In the genomic region with DNA sequence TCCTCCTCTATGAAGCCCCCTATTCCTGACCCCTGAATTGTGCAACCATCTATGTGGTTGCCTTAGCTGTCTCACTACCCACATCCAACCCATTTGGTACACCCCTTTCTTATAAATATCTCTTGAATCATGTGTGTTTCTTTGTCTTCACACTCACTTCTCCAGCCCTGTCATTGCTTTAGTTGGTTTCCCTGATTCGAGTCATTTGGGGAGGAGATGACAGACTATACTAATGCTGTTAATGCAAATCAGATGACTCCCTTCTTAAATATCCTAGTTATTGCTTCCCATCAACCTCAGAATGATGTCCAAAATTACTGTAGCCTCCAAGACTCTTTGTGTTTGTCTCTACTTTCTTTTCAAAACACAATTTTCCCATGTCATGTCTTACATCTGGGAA, we compare ENCODE assay signal across 20 cellular contexts. TPM values are rescaled to one million over a fixed set of nuclear protein-coding genes. Genes with fewer than 3 reads are reported as not detected.
DNase-seq lines count a peak whose midpoint lies in the region; ATAC-seq, FAIRE-seq and TF ChIP-seq lines count a peak whose summit lies in the region.
"Had no signal": no experiment of that assay in that cellular context is flagged by ENCODE, and none has a peak within 500 bp of the region (broad histone marks: within the 10 kb centered on the region; RNA-seq: fewer than 3 reads in every experiment).

No MANE protein-coding gene starts in this region.

- H3K4me3 Mint-ChIP-seq in activated CD4-positive, alpha-beta T cell treated with anti-CD3 and anti-CD28 coated beads for 36 hours, result no peak overlapping the region
- H3K4me3 Mint-ChIP-seq in stimulated activated effector memory CD8-positive, alpha-beta T cell treated with anti-CD3 and anti-CD28 coated beads, Interleukin-12 subunit alpha, Interleukin-12 subunit beta, amount 100 ng/mL, for 72 hours, result no peak overlapping the region
- H3K4me3 Mint-ChIP-seq: CD4-positive, alpha-beta T cell; H9 had no signal

- POLR2A ChIA-PET in activated CD4-positive, alpha-beta T cell treated with anti-CD3 and anti-CD28 coated beads for 36 hours (lab: Charles Lee), result no interaction called here
- POLR2A ChIA-PET in HepG2 (lab: Yijun Ruan, JAX), result no interaction called here

- 0% methylated on average over 1 of the region's 1 CpG for WGBS in HepG2 (ENCODE audit: low lambda C conversion rate)
- WGBS in right lobe of liver (ENCODE audit: insufficient coverage, low coverage, low lambda C conversion rate, missing lambda C conversion rate), result 36% methylated on average over 1 of the region's 1 CpG

- in situ Hi-C loops in HepG2 (cut with HindIII; ENCODE audit: extremely low pct_ligation_motif_present, low pct_unique_long_range_greater_than_20kb), result no loop called here

- H3K9me3 ChIP-seq in HepG2 (ENCODE audit: low read length) (no peaks in the 10 kb centered on the region), right lobe of liver (no peaks in the 10 kb centered on the region)

- TF ChIP-seq RAD21 in HepG2 (CRISPR knock-in tag; IDR thresholded peaks at IDR 0.05), result no peak

- no peak overlapping the region for H3K4me2 ChIP-seq in HepG2 (ENCODE audit: low read depth, low read length)

- H3K27me3 Mint-ChIP-seq in activated CD4-positive, alpha-beta T cell treated with anti-CD3 and anti-CD28 coated beads for 36 hours, result peaks cover 15% of the 10 kb centered on the region

- H3K27me3 ChIP-seq in HepG2 (ENCODE audit: control insufficient read depth in 1 of 2, insufficient read depth in 2 of 2, low read length in 2 of 2) (0 out of 5 replicates have a peak, but pooled peaks cover 0 to 6% of the 10 kb centered on the region in 2 experiments), right lobe of liver (no peaks in the 10 kb centered on the region)

- CTCF ChIA-PET in activated CD4-positive, alpha-beta T cell treated with anti-CD3 and anti-CD28 coated beads for 36 hours (lab: Charles Lee), result interaction anchor here (0.6 to 0.7 kb wide), 2 partner anchors 156 to 414 kb away, joined by 3 read pairs; no protein-coding TSS in a partner anchor
- CTCF ChIA-PET in HepG2 (lab: Yijun Ruan, JAX; ENCODE audit: low intra/inter-chr PET ratio, low total read pairs), result no interaction called here

- H4K20me1 ChIP-seq in HepG2 (ENCODE audit: insufficient read depth, low read length), result no peaks in the 10 kb centered on the region

- no peak for TF ChIP-seq CTCF in HepG2 (CRISPR knock-in tag; IDR thresholded peaks at IDR 0.05)
- TF ChIP-seq CTCF in right lobe of liver (IDR thresholded peaks at IDR 0.05), result no peak

- H3K27ac ChIP-seq in HepG2 (ENCODE audit: extremely low read length, insufficient read depth, low read length), result no peak overlapping the region
- no peak overlapping the region for H3K27ac ChIP-seq in right lobe of liver
- H3K27ac ChIP-seq: 22Rv1 had no signal

- FAIRE-seq in HepG2 (lab: Jason Lieb, UNC), result no peak
- FAIRE-seq: GM12878 had no signal

- no TSS peak for BruUV-seq in HepG2 (replicated peaks; lab: Mats Ljungman, UMichigan)

- no peaks in the 10 kb centered on the region for H3K79me2 ChIP-seq in HepG2 (ENCODE audit: insufficient read depth, low read length)

- no peak for TF ChIP-seq POLR2A in HepG2 (IDR thresholded peaks at IDR 0.05; ENCODE audit: insufficient read depth in 1 of 2, low read depth in 2 of 2, low read length in 2 of 2)
- TF ChIP-seq POLR2A in right lobe of liver (IDR thresholded peaks at IDR 0.05), result no peak

- DNase-seq in activated CD4-positive, alpha-beta T cell treated with anti-CD3 and anti-CD28 coated beads for 36 hours, result no peak
- no peak for DNase-seq in activated CD4-positive, alpha-beta T cell treated with anti-CD3 and anti-CD28 coated beads for 1 hour
- DNase-seq in HepG2 (ENCODE audit: low spot score) (no peak), right lobe of liver (no peak), HT-29 (ENCODE audit: low spot score) (no peak), NCI-H146 treated with DMSO at 0.1 percent for 48 hours (lab: John Stamatoyannopoulos, UW; ENCODE audit: unreplicated experiment) (no peak)
- no peak for DNase-seq in stimulated activated effector memory CD8-positive, alpha-beta T cell treated with anti-CD3 and anti-CD28 coated beads, Interleukin-12 subunit alpha, Interleukin-12 subunit beta, amount 100 ng/mL, for 72 hours (ENCODE audit: low spot score in 2 of 2)
- DNase-seq: AML-193; C1 segment of cervical spinal cord; Calu3; CD4-positive, alpha-beta T cell; DMS 273 treated with DMSO at 0.1 percent for 48 hours; DMS79; GOT3; H9 had no signal

- H3K9me3 Mint-ChIP-seq in activated CD4-positive, alpha-beta T cell treated with anti-CD3 and anti-CD28 coated beads for 36 hours (ENCODE audit: low read depth), result peaks cover 6% of the 10 kb centered on the region
- peaks cover 3% of the 10 kb centered on the region for H3K9me3 Mint-ChIP-seq in stimulated activated effector memory CD8-positive, alpha-beta T cell treated with anti-CD3 and anti-CD28 coated beads, Interleukin-12 subunit alpha, Interleukin-12 subunit beta, amount 100 ng/mL, for 72 hours

- no peak overlapping the region for H3K9ac ChIP-seq in HepG2 (ENCODE audit: insufficient read depth, low read depth, low read length)

- H3K36me3 Mint-ChIP-seq in activated CD4-positive, alpha-beta T cell treated with anti-CD3 and anti-CD28 coated beads for 36 hours (ENCODE audit: low read depth), result no peaks in the 10 kb centered on the region
- no peaks in the 10 kb centered on the region for H3K36me3 Mint-ChIP-seq in stimulated activated effector memory CD8-positive, alpha-beta T cell treated with anti-CD3 and anti-CD28 coated beads, Interleukin-12 subunit alpha, Interleukin-12 subunit beta, amount 100 ng/mL, for 72 hours

- no peak for TF ChIP-seq EP300 in HepG2 (IDR thresholded peaks at IDR 0.05; ENCODE audit: low read depth in 2 of 2, low read length in 2 of 2)
- TF ChIP-seq EP300 in HepG2 (CRISPR knock-in tag; IDR thresholded peaks at IDR 0.05; ENCODE audit: borderline replicate concordance), result no peak

- ATAC-seq in activated CD4-positive, alpha-beta T cell treated with anti-CD3 and anti-CD28 coated beads for 36 hours, result peak; percentile 77
- ATAC-seq in HepG2, result no peak
- ATAC-seq in right lobe of liver, result no peak
- peak; percentile 80 for ATAC-seq in stimulated activated effector memory CD8-positive, alpha-beta T cell treated with anti-CD3 and anti-CD28 coated beads, Interleukin-12 subunit alpha, Interleukin-12 subunit beta, amount 100 ng/mL, for 72 hours
- ATAC-seq in GM19351 (IDR thresholded peaks at IDR 0.05; ENCODE audit: unreplicated experiment), result no peak

- H3K27ac Mint-ChIP-seq in activated CD4-positive, alpha-beta T cell treated with anti-CD3 and anti-CD28 coated beads for 36 hours, result no peak overlapping the region
- no peak overlapping the region for H3K27ac Mint-ChIP-seq in stimulated activated effector memory CD8-positive, alpha-beta T cell treated with anti-CD3 and anti-CD28 coated beads, Interleukin-12 subunit alpha, Interleukin-12 subunit beta, amount 100 ng/mL, for 72 hours
- H3K27ac Mint-ChIP-seq: CD4-positive, alpha-beta T cell; H9 had no signal

- H3K4me3 ChIP-seq in HepG2 (replicated peaks in 1 of 3; ENCODE audit: insufficient read depth in 1 of 3, low read depth in 2 of 3, low read length in 3 of 3) (no peak overlapping the region), right lobe of liver (no peak overlapping the region)
- H3K4me3 ChIP-seq: GM12878 had no signal

- peaks cover 3% of the 10 kb centered on the region for H3K4me1 Mint-ChIP-seq in activated CD4-positive, alpha-beta T cell treated with anti-CD3 and anti-CD28 coated beads for 36 hours
- H3K4me1 Mint-ChIP-seq in stimulated activated effector memory CD8-positive, alpha-beta T cell treated with anti-CD3 and anti-CD28 coated beads, Interleukin-12 subunit alpha, Interleukin-12 subunit beta, amount 100 ng/mL, for 72 hours, result no peaks in the 10 kb centered on the region

- no peaks in the 10 kb centered on the region for H3K4me1 ChIP-seq in HepG2 (ENCODE audit: insufficient read depth, low read length)
- H3K4me1 ChIP-seq in right lobe of liver, result no peaks in the 10 kb centered on the region

- no peaks in the 10 kb centered on the region for H3K36me3 ChIP-seq in HepG2 (replicated peaks in 1 of 2; ENCODE audit: control insufficient read depth in 1 of 2, insufficient read depth in 2 of 2, low read length in 2 of 2)
- no peaks in the 10 kb centered on the region for H3K36me3 ChIP-seq in right lobe of liver

- no peak overlapping the region for H2AFZ ChIP-seq in HepG2 (ENCODE audit: low read length)

- intact Hi-C loops in activated CD4-positive, alpha-beta T cell treated with anti-CD3 and anti-CD28 coated beads for 36 hours (cut with DNase I, micrococcal nuclease), result loop anchor here in 1 of 2 experiments (1.0 kb wide), 1 partner anchor 123 kb away; a partner anchor contains a TSS
- intact Hi-C loops in HepG2 (cut with micrococcal nuclease; ENCODE audit: unreplicated experiment) (no loop called here), right lobe of liver (cut with DNase I) (no loop called here)

TF ChIP-seq in HepG2, 621 proteins besides CTCF, POLR2A, EP300 and RAD21:
- no peak for TF ChIP-seq ZNF24 (IDR thresholded peaks at IDR 0.05)
- peak; percentile 12; the same call in 1 of the 2 replicates for TF ChIP-seq CEBPB (IDR thresholded peaks at IDR 0.05; ENCODE audit: borderline replicate concordance, low read depth, low read length)

RNA-seq across cellular contexts. Expression of a gene that starts 23.0 kb away (rescaled TPM):
- total RNA-seq in activated CD4-positive, alpha-beta T cell treated with anti-CD3 and anti-CD28 coated beads for 36 hours, result not detected
- total RNA-seq in HepG2 (2016; rRNA removed; fragmentation: Illumina TruSeq; extraction: Trizol) (not detected in 2 replicates), right lobe of liver (not detected)
- not detected in 2 replicates for total RNA-seq in HepG2 (2016; cell fraction: cytosol; rRNA removed; fragmentation: Illumina TruSeq; extraction: Trizol; ENCODE audit: low read depth)
- not detected in 2 replicates for total RNA-seq in HepG2 (2016; cell fraction: insoluble cytoplasmic fraction; rRNA removed; fragmentation: Illumina TruSeq; extraction: Trizol)
- total RNA-seq in HepG2 (2016; cell fraction: membrane; rRNA removed; fragmentation: Illumina TruSeq; extraction: Trizol), result not detected in 2 replicates
- total RNA-seq in HepG2 (2016; cell fraction: nucleus; rRNA removed; fragmentation: Illumina TruSeq; extraction: Trizol), result not detected in 2 replicates
- polyA plus RNA-seq in HepG2 (2011; rRNA removed), result not detected in 2 replicates
- polyA plus RNA-seq in HepG2 (2011; cell fraction: cytosol; rRNA removed), result not detected in 2 replicates
- not detected in 2 replicates for polyA plus RNA-seq in HepG2 (2011; cell fraction: nucleus; rRNA removed)
- polyA plus RNA-seq in HepG2 (2012), result not detected in 2 replicates
- not detected in 2 replicates for polyA plus RNA-seq in HepG2 (2016; cell fraction: cytosol; fragmentation: Illumina TruSeq; extraction: Trizol; ENCODE audit: low read depth)
- polyA plus RNA-seq in HepG2 (2016; cell fraction: insoluble cytoplasmic fraction; fragmentation: Illumina TruSeq; extraction: Trizol; ENCODE audit: low read depth), result not detected in 2 replicates
- not detected in 2 replicates for polyA plus RNA-seq in HepG2 (2016; cell fraction: membrane; fragmentation: Illumina TruSeq; extraction: Trizol; ENCODE audit: low read depth)
- not detected in 2 replicates for polyA plus RNA-seq in HepG2 (2016; cell fraction: nucleus; fragmentation: Illumina TruSeq; extraction: Trizol; ENCODE audit: insufficient read depth, low read depth)
- polyA minus RNA-seq in HepG2 (2011; rRNA and poly(A)+ RNA removed; ENCODE audit: low replicate concordance), result not detected in 2 replicates
- not detected in 2 replicates for polyA minus RNA-seq in HepG2 (2011; cell fraction: cytosol; rRNA and poly(A)+ RNA removed)
- not detected in 2 replicates for polyA minus RNA-seq in HepG2 (2011; cell fraction: nucleus; rRNA and poly(A)+ RNA removed)
- 0.05 and 0.66 TPM in 2 replicates for total RNA-seq in HT-29 (2014; rRNA removed; shearing (Covaris generic))
- total RNA-seq: Calu3; CD4-positive, alpha-beta T cell; G401; GM12878; HT1080 had no signal
- polyA plus RNA-seq: GM12878 had no signal

Comparison
In these comparisons a context has a peak if more than half of its experiments do, and no peak if none do; other contexts are left out.
1. ATAC-seq: peak in activated CD4-positive, alpha-beta T cell treated with anti-CD3 and anti-CD28 coated beads for 36 hours (single experiment) and stimulated activated effector memory CD8-positive, alpha-beta T cell treated with anti-CD3 and anti-CD28 coated beads, Interleukin-12 subunit alpha, Interleukin-12 subunit beta, amount 100 ng/mL, for 72 hours (single experiment); none in HepG2 (single experiment), right lobe of liver (0 of 4) and GM19351 (single experiment).